1 cellular context compared by ENCODE assay signal in genomic region chr11:69670158-69670845, GRCh38.
TF ChIP-seq lines count a peak whose summit lies in the region.

No MANE protein-coding gene starts in this region.

TF ChIP-seq in K562, 482 proteins besides CTCF, POLR2A, EP300 and RAD21 (continued from another document and continues in another):
- TF ChIP-seq ZBTB40 (IDR thresholded peaks at IDR 0.05) (no peak), ZBTB40 (CRISPR knock-in tag; IDR thresholded peaks at IDR 0.05) (no peak), ZNF717 (CRISPR knock-in tag; IDR thresholded peaks at IDR 0.05) (no peak), TCF7L2 (IDR thresholded peaks at IDR 0.05; ENCODE audit: low read depth, low read length) (no peak), NBN (IDR thresholded peaks at IDR 0.05; ENCODE audit: low read depth) (no peak), XRCC5 (IDR thresholded peaks at IDR 0.05; ENCODE audit: low read depth, low read length) (peak; percentile 71; the same call in 1 of the 2 replicates), ZNF583 (CRISPR knock-in tag; IDR thresholded peaks at IDR 0.05) (no peak), EP400 (IDR thresholded peaks at IDR 0.05) (no peak), ZFPM2 (CRISPR knock-in tag; IDR thresholded peaks at IDR 0.05) (no peak), ZNF23 (CRISPR knock-in tag; IDR thresholded peaks at IDR 0.05) (no peak), TAF15 (IDR thresholded peaks at IDR 0.05; ENCODE audit: low read depth, low read length) (no peak), SPI1 (IDR thresholded peaks at IDR 0.05; ENCODE audit: borderline replicate concordance, low read depth, low read length) (no peak), SMC3 (conservative IDR thresholded peaks at IDR 0.05; ENCODE audit: insufficient read depth, low read depth, low read length) (peak; percentile 81), NKRF (IDR thresholded peaks at IDR 0.05; ENCODE audit: borderline replicate concordance) (no peak), MYBL2 (IDR thresholded peaks at IDR 0.05; ENCODE audit: low read depth) (no peak), MYBL2 (CRISPR knock-in tag; IDR thresholded peaks at IDR 0.05; ENCODE audit: borderline replicate concordance) (no peak), RFX5 (IDR thresholded peaks at IDR 0.05; ENCODE audit: low read depth, low read length) (no peak), TAF9B (IDR thresholded peaks at IDR 0.05; ENCODE audit: partially characterized antibody) (no peak), PTTG1 (tag; IDR thresholded peaks at IDR 0.05; ENCODE audit: low read depth) (no peak), MITF (IDR thresholded peaks at IDR 0.05) (no peak), L3MBTL2 (IDR thresholded peaks at IDR 0.05) (no peak), ZFP30 (CRISPR knock-in tag; IDR thresholded peaks at IDR 0.05; ENCODE audit: borderline replicate concordance) (no peak), ATF1 (CRISPR knock-in tag; IDR thresholded peaks at IDR 0.05) (no peak), ATF1 (tag; IDR thresholded peaks at IDR 0.05) (no peak), PPARD (CRISPR knock-in tag; IDR thresholded peaks at IDR 0.05) (no peak), ELF2 (CRISPR knock-in tag; IDR thresholded peaks at IDR 0.05) (no peak), RB1 (IDR thresholded peaks at IDR 0.05; ENCODE audit: low read depth) (peak; percentile 57; the same call in 1 of the 2 replicates), YBX1 (IDR thresholded peaks at IDR 0.05) (no peak), FUS (optimal IDR thresholded peaks at IDR 0.05; ENCODE audit: low read depth, low read length) (no peak), SRF (CRISPR knock-in tag; IDR thresholded peaks at IDR 0.05) (0 out of 4 replicates have a peak, but pooled peaks of 1 of the 2 experiments have one; percentile 29), POLR2AphosphoS5 (IDR thresholded peaks at IDR 0.05; ENCODE audit: control insufficient read depth, insufficient read depth, low read depth, low read length) (no peak; the same call in 1 of the 2 replicates), MTF1 (CRISPR knock-in tag; IDR thresholded peaks at IDR 0.05; ENCODE audit: borderline replicate concordance) (no peak), ZFX (CRISPR knock-in tag; IDR thresholded peaks at IDR 0.05) (no peak), KLF16 (IDR thresholded peaks at IDR 0.05) (peak; percentile 44; the same call in 1 of the 2 replicates), SIN3B (IDR thresholded peaks at IDR 0.05; ENCODE audit: low read depth) (no peak), DNMT1 (IDR thresholded peaks at IDR 0.05) (no peak), MAZ (CRISPR knock-in tag; conservative IDR thresholded peaks at IDR 0.05 in 1 of 2, IDR thresholded peaks at IDR 0.05 in 1 of 2) (peak in 1 of 2 experiments; percentile 59; a peak in 2 of 4 replicates), HNRNPL (IDR thresholded peaks at IDR 0.05; ENCODE audit: low read depth, low read length) (no peak), LCOR (CRISPR knock-in tag; IDR thresholded peaks at IDR 0.05) (no peak), FOXJ3 (CRISPR knock-in tag; IDR thresholded peaks at IDR 0.05) (no peak)
- TF ChIP-seq, protein P1, sequence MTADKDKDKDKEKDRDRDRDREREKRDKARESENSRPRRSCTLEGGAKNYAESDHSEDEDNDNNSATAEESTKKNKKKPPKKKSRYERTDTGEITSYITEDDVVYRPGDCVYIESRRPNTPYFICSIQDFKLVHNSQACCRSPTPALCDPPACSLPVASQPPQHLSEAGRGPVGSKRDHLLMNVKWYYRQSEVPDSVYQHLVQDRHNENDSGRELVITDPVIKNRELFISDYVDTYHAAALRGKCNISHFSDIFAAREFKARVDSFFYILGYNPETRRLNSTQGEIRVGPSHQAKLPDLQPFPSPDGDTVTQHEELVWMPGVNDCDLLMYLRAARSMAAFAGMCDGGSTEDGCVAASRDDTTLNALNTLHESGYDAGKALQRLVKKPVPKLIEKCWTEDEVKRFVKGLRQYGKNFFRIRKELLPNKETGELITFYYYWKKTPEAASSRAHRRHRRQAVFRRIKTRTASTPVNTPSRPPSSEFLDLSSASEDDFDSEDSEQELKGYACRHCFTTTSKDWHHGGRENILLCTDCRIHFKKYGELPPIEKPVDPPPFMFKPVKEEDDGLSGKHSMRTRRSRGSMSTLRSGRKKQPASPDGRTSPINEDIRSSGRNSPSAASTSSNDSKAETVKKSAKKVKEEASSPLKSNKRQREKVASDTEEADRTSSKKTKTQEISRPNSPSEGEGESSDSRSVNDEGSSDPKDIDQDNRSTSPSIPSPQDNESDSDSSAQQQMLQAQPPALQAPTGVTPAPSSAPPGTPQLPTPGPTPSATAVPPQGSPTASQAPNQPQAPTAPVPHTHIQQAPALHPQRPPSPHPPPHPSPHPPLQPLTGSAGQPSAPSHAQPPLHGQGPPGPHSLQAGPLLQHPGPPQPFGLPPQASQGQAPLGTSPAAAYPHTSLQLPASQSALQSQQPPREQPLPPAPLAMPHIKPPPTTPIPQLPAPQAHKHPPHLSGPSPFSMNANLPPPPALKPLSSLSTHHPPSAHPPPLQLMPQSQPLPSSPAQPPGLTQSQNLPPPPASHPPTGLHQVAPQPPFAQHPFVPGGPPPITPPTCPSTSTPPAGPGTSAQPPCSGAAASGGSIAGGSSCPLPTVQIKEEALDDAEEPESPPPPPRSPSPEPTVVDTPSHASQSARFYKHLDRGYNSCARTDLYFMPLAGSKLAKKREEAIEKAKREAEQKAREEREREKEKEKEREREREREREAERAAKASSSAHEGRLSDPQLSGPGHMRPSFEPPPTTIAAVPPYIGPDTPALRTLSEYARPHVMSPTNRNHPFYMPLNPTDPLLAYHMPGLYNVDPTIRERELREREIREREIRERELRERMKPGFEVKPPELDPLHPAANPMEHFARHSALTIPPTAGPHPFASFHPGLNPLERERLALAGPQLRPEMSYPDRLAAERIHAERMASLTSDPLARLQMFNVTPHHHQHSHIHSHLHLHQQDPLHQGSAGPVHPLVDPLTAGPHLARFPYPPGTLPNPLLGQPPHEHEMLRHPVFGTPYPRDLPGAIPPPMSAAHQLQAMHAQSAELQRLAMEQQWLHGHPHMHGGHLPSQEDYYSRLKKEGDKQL (CRISPR knock-in tag; IDR thresholded peaks at IDR 0.05; ENCODE audit: borderline replicate concordance): no peak
- TF ChIP-seq, protein P2, sequence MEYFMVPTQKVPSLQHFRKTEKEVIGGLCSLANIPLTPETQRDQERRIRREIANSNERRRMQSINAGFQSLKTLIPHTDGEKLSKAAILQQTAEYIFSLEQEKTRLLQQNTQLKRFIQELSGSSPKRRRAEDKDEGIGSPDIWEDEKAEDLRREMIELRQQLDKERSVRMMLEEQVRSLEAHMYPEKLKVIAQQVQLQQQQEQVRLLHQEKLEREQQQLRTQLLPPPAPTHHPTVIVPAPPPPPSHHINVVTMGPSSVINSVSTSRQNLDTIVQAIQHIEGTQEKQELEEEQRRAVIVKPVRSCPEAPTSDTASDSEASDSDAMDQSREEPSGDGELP (CRISPR knock-in tag; IDR thresholded peaks at IDR 0.05; ENCODE audit: borderline replicate concordance): peak; percentile 49; the same call in 1 of the 2 replicates
- TF ChIP-seq, protein P3, sequence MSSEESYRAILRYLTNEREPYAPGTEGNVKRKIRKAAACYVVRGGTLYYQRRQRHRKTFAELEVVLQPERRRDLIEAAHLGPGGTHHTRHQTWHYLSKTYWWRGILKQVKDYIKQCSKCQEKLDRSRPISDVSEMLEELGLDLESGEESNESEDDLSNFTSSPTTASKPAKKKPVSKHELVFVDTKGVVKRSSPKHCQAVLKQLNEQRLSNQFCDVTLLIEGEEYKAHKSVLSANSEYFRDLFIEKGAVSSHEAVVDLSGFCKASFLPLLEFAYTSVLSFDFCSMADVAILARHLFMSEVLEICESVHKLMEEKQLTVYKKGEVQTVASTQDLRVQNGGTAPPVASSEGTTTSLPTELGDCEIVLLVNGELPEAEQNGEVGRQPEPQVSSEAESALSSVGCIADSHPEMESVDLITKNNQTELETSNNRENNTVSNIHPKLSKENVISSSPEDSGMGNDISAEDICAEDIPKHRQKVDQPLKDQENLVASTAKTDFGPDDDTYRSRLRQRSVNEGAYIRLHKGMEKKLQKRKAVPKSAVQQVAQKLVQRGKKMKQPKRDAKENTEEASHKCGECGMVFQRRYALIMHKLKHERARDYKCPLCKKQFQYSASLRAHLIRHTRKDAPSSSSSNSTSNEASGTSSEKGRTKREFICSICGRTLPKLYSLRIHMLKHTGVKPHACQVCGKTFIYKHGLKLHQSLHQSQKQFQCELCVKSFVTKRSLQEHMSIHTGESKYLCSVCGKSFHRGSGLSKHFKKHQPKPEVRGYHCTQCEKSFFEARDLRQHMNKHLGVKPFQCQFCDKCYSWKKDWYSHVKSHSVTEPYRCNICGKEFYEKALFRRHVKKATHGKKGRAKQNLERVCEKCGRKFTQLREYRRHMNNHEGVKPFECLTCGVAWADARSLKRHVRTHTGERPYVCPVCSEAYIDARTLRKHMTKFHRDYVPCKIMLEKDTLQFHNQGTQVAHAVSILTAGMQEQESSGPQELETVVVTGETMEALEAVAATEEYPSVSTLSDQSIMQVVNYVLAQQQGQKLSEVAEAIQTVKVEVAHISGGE (CRISPR knock-in tag; IDR thresholded peaks at IDR 0.05): no peak
